In genomic region chr14:59126714-59127436, GRCh38 we compare ENCODE assay signal across 8 cellular contexts.
DNase-seq lines count a peak whose midpoint lies in the region; ATAC-seq, FAIRE-seq and TF ChIP-seq lines count a peak whose summit lies in the region.

No MANE protein-coding gene starts in this region.

- no peak for TF ChIP-seq POLR2A in gastrocnemius medialis (IDR thresholded peaks at IDR 0.05)

- in situ Hi-C loops in gastrocnemius medialis (cut with MboI; ENCODE audit: low sequenced_read_pairs in 4 of 4) = loop anchor here (5.0 to 10.0 kb wide), 3 partner anchors 102 to 448 kb away; partner anchors contain the start of gene CCDC175 (in 1 of the 4)

- H3K4me1 Mint-ChIP-seq in CD14-positive monocyte (no peaks in the 10 kb centered on the region), astrocyte (ENCODE audit: low read depth, unreplicated experiment) (no peaks in the 10 kb centered on the region)

- H4K20me1 ChIP-seq in astrocyte (ENCODE audit: insufficient read depth, low read length) = no peaks in the 10 kb centered on the region

- H3K9ac ChIP-seq in astrocyte (ENCODE audit: low read length) = no peak overlapping the region

- H3K4me3 Mint-ChIP-seq in CD14-positive monocyte = no peak overlapping the region
- H3K4me3 Mint-ChIP-seq in astrocyte (ENCODE audit: unreplicated experiment) = no peak overlapping the region

- ATAC-seq in GM18498 (IDR thresholded peaks at IDR 0.05; ENCODE audit: unreplicated experiment) = peak; percentile 65
- peak; percentile 84 to 92 for ATAC-seq in gastrocnemius medialis

- H3K79me2 ChIP-seq in astrocyte (ENCODE audit: insufficient read depth, low read length) = no peaks in the 10 kb centered on the region

- H3K4me1 ChIP-seq in astrocyte (ENCODE audit: insufficient read depth, low read length) (no peaks in the 10 kb centered on the region), gastrocnemius medialis (no peaks in the 10 kb centered on the region)

- H3K4me3 ChIP-seq in HL-60 (replicated peaks; ENCODE audit: insufficient read depth, low read length) (no peak overlapping the region), astrocyte (ENCODE audit: insufficient read depth, low read depth, low read length) (no peak overlapping the region), gastrocnemius medialis (no peak overlapping the region)

- H3K4me2 ChIP-seq in astrocyte (ENCODE audit: low read length) = no peak overlapping the region

- no peak overlapping the region for H2AFZ ChIP-seq in astrocyte (ENCODE audit: low read depth, low read length)

- no peaks in the 10 kb centered on the region for H3K27me3 ChIP-seq in HL-60 (ENCODE audit: insufficient read depth, poor library complexity, severe bottlenecking)
- H3K27me3 ChIP-seq in astrocyte (ENCODE audit: insufficient read depth, low read length) = no peaks in the 10 kb centered on the region
- no peaks in the 10 kb centered on the region for H3K27me3 ChIP-seq in gastrocnemius medialis

- H3K27ac Mint-ChIP-seq in CD14-positive monocyte = no peak overlapping the region
- H3K27ac Mint-ChIP-seq in astrocyte (ENCODE audit: unreplicated experiment) = no peak overlapping the region

- peak; percentile 83 for TF ChIP-seq CTCF in CD14-positive monocyte (IDR thresholded peaks at IDR 0.05)
- peak; percentile 30 for TF ChIP-seq CTCF in HL-60 (IDR thresholded peaks at IDR 0.05; ENCODE audit: insufficient read depth, low read length)
- TF ChIP-seq CTCF in astrocyte (IDR thresholded peaks at IDR 0.05; ENCODE audit: insufficient read depth, low read depth, low read length) = peak; percentile 82
- TF ChIP-seq CTCF in gastrocnemius medialis (IDR thresholded peaks at IDR 0.05 in 4 of 5, conservative IDR thresholded peaks at IDR 0.05 in 1 of 5) = peak; percentile 72 to 85 (median 79)

- FAIRE-seq in astrocyte (lab: Jason Lieb, UNC) = peak; percentile 91

- H3K27ac ChIP-seq in HL-60 (replicated peaks) = no peak overlapping the region
- no peak overlapping the region for H3K27ac ChIP-seq in astrocyte (ENCODE audit: low read depth, low read length)
- no peak overlapping the region for H3K27ac ChIP-seq in gastrocnemius medialis

- H3K9me3 Mint-ChIP-seq in CD14-positive monocyte (no peaks in the 10 kb centered on the region), astrocyte (ENCODE audit: unreplicated experiment) (no peaks in the 10 kb centered on the region)

- H3K36me3 Mint-ChIP-seq in CD14-positive monocyte (no peaks in the 10 kb centered on the region), astrocyte (ENCODE audit: low read depth, unreplicated experiment) (no peaks in the 10 kb centered on the region)

- H3K9me3 ChIP-seq in astrocyte (ENCODE audit: insufficient read depth, low read depth, low read length) (no peaks in the 10 kb centered on the region), gastrocnemius medialis (no peaks in the 10 kb centered on the region)

- H3K36me3 ChIP-seq in astrocyte (ENCODE audit: insufficient read depth, low read length) (no peaks in the 10 kb centered on the region), gastrocnemius medialis (no peaks in the 10 kb centered on the region)

- DNase-seq in CD14-positive monocyte (ENCODE audit: low spot score) (no peak), HL-60 (ENCODE audit: low read depth in 1 of 2, low spot score in 1 of 2) (peak; percentile 22 to 29), NCI-H774 (lab: John Stamatoyannopoulos, UW) (peak; percentile 16), astrocyte (ENCODE audit: low read depth) (peak; percentile 28), hepatic stellate cell (ENCODE audit: low spot score) (peak; percentile 48), gastrocnemius medialis (no peak), GM19240 (ENCODE audit: insufficient read length, low spot score) (no peak)

- H3K27me3 Mint-ChIP-seq in CD14-positive monocyte (ENCODE audit: low read depth in 3 of 3) = peaks cover 0 to 3% (median 0%) of the 10 kb centered on the region in 3 donors
- no peaks in the 10 kb centered on the region for H3K27me3 Mint-ChIP-seq in astrocyte (ENCODE audit: low read depth, unreplicated experiment)

- intact Hi-C loops in CD14-positive monocyte (cut with micrococcal nuclease) (loop anchor here (2.0 kb wide), 2 partner anchors 316 to 318 kb away; no protein-coding TSS in a partner anchor), gastrocnemius medialis (cut with DNase I; ENCODE audit: low total_unique reads) (loop anchor here (1.0 to 10.0 kb wide), 2 partner anchors 317 to 448 kb away; partner anchors contain the start of gene CCDC175)

Comparison
In these comparisons a context has a peak if more than half of its experiments do, and no peak if none do; other contexts are left out.
1. DNase-seq: peak in HL-60 (2 of 2), NCI-H774 (single experiment), astrocyte (single experiment) and hepatic stellate cell (single experiment); none in CD14-positive monocyte (single experiment), gastrocnemius medialis (0 of 2) and GM19240 (single experiment).
2. CTCF ChIP-seq: peak in every context shown above with its lines; median percentile 83 in CD14-positive monocyte; 82 in astrocyte; 79 in gastrocnemius medialis; 30 in HL-60.